ENCODE assay signal across 13 cellular contexts in genomic region chr2:242034996-242035814, GRCh38.
"Had no signal": no experiment of that assay in that cellular context is flagged by ENCODE, and none has a peak within 500 bp of the region (broad histone marks: within the 10 kb centered on the region; RNA-seq: fewer than 3 reads in every experiment).

No MANE protein-coding gene starts in this region.

- H3K4me3 Mint-ChIP-seq: activated T-cell treated with anti-CD3 and anti-CD28 coated beads, Interleukin-2, amount 50 U/mL, for 72 hours; central memory CD8-positive, alpha-beta T cell; dendritic cell treated with granulocyte-macrophage colony-stimulating factor and Interleukin-4, amounts not matched to agents 40 ng/mL and 50 ng/mL, for 4 days; naive thymus-derived CD8-positive, alpha-beta T cell; stimulated activated naive CD8-positive, alpha-beta T cell treated with anti-CD3 and anti-CD28 coated beads, Interleukin-15, Interleukin-2, amounts not matched to agents 100 ng/mL and 50 ng/mL, for 24 hours had no signal

- H3K4me1 ChIP-seq: vagina had no signal

- H3K9me3 ChIP-seq: thoracic aorta, vagina had no signal

- H3K4me3 ChIP-seq: hepatocyte, thoracic aorta, vagina had no signal

- H3K27ac ChIP-seq: hepatocyte, thoracic aorta, vagina had no signal

- H3K27me3 ChIP-seq: hepatocyte, vagina had no signal

- H3K27ac Mint-ChIP-seq: activated T-cell treated with anti-CD3 and anti-CD28 coated beads, Interleukin-2, amount 50 U/mL, for 72 hours; dendritic cell treated with granulocyte-macrophage colony-stimulating factor and Interleukin-4, amounts not matched to agents 40 ng/mL and 50 ng/mL, for 4 days; stimulated activated naive CD8-positive, alpha-beta T cell treated with anti-CD3 and anti-CD28 coated beads, Interleukin-15, Interleukin-2, amounts not matched to agents 100 ng/mL and 50 ng/mL, for 24 hours had no signal

- H3K36me3 ChIP-seq: thoracic aorta, vagina had no signal

- DNase-seq: activated naive CD4-positive, alpha-beta T cell treated with anti-CD3 and anti-CD28 coated beads, Interleukin-2, amount 50 U/mL, for 16 hours; activated T-cell treated with anti-CD3 and anti-CD28 coated beads, Interleukin-2, amount 50 U/mL, for 72 hours; erythroblast; kidney glomerular epithelial cell; naive thymus-derived CD8-positive, alpha-beta T cell; stimulated activated CD4-positive, alpha-beta T cell treated with anti-CD3 and anti-CD28 coated beads, Interleukin-15, amount 100 ng/mL, for 24 hours; stimulated activated CD4-positive, alpha-beta T cell treated with anti-CD3 and anti-CD28 coated beads, Interleukin-4, amount 100 ng/mL, for 24 hours had no signal

- H3K9me3 Mint-ChIP-seq: activated T-cell treated with anti-CD3 and anti-CD28 coated beads, Interleukin-2, amount 50 U/mL, for 72 hours; central memory CD8-positive, alpha-beta T cell; dendritic cell treated with granulocyte-macrophage colony-stimulating factor and Interleukin-4, amounts not matched to agents 40 ng/mL and 50 ng/mL, for 4 days; stimulated activated naive CD8-positive, alpha-beta T cell treated with anti-CD3 and anti-CD28 coated beads, Interleukin-15, Interleukin-2, amounts not matched to agents 100 ng/mL and 50 ng/mL, for 24 hours had no signal
